In the genomic region with DNA sequence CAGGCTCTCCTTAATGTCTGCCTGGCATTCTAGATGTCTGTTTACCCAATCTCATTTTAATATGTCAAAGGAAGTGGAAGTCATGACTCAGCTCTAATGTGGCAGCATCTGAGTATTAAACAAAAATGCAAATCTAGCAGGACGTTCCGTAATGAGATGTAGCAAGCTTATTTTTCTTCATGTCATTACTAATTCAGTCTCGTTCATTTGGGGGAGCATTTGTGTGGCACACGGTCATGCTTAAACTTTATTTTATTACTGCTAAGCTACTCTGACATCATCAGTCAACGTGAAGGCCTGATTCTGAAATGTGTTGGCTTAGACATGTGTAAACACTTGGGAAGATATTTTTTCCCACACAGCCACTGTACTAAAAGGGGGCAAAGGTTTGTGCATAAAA, we compare ENCODE assay signal across 20 cellular contexts.
DNase-seq lines count a peak whose midpoint lies in the region; ATAC-seq and TF ChIP-seq lines count a peak whose summit lies in the region.
"Had no signal": no experiment of that assay in that cellular context is flagged by ENCODE, and none has a peak within 500 bp of the region (broad histone marks: within the 10 kb centered on the region; RNA-seq: fewer than 3 reads in every experiment).

No MANE protein-coding gene starts in this region.

- H3K27ac Mint-ChIP-seq in activated T-helper 2 cell treated with anti-CD3 and anti-CD28 coated beads, Interferon-gamma antibody, Interleukin-2, Interleukin-4, amounts not matched to agents 10 μg/mL and 5 μg/mL and 100 μg/mL, durations not matched to agents 14 hours and 24 hours and 36 hours = no peak overlapping the region
- H3K27ac Mint-ChIP-seq: activated CD4-positive, alpha-beta memory T cell treated with anti-CD3 and anti-CD28 coated beads for 36 hours; activated T-cell treated with anti-CD3 and anti-CD28 coated beads, Interleukin-2, amount 50 U/mL, for 24 hours had no signal

- H3K36me3 Mint-ChIP-seq in activated T-helper 2 cell treated with anti-CD3 and anti-CD28 coated beads, Interferon-gamma antibody, Interleukin-2, Interleukin-4, amounts not matched to agents 10 μg/mL and 5 μg/mL and 100 μg/mL, durations not matched to agents 14 hours and 24 hours and 36 hours (ENCODE audit: low read depth) = no peaks in the 10 kb centered on the region
- H3K36me3 Mint-ChIP-seq: activated CD4-positive, alpha-beta memory T cell treated with anti-CD3 and anti-CD28 coated beads for 36 hours had no signal

- H3K27me3 ChIP-seq in left lung = no peaks in the 10 kb centered on the region
- H3K27me3 ChIP-seq: gastrocnemius medialis, upper lobe of left lung had no signal

- no peak overlapping the region for H3K27ac ChIP-seq in left lung
- H3K27ac ChIP-seq: C4-2B, gastrocnemius medialis, psoas muscle, upper lobe of left lung had no signal

- TF ChIP-seq CTCF in retinal pigment epithelial cell (conservative IDR thresholded peaks at IDR 0.05; ENCODE audit: low read depth, low read length) (no peak), left lung (IDR thresholded peaks at IDR 0.05) (no peak)

- intact Hi-C loops in activated T-helper 2 cell treated with anti-CD3 and anti-CD28 coated beads, Interferon-gamma antibody, Interleukin-2, Interleukin-4, amounts not matched to agents 10 μg/mL and 5 μg/mL and 100 μg/mL, durations not matched to agents 14 hours and 24 hours and 36 hours (cut with micrococcal nuclease) = no loop called here
- intact Hi-C loops in left lung (cut with DNase I) = no loop called here

- H3K4me1 ChIP-seq in left lung = no peaks in the 10 kb centered on the region
- H3K4me1 ChIP-seq: gastrocnemius medialis, psoas muscle, upper lobe of left lung had no signal

- no peaks in the 10 kb centered on the region for H3K4me1 Mint-ChIP-seq in activated T-helper 2 cell treated with anti-CD3 and anti-CD28 coated beads, Interferon-gamma antibody, Interleukin-2, Interleukin-4, amounts not matched to agents 10 μg/mL and 5 μg/mL and 100 μg/mL, durations not matched to agents 14 hours and 24 hours and 36 hours (ENCODE audit: low read depth)
- H3K4me1 Mint-ChIP-seq: central memory CD8-positive, alpha-beta T cell had no signal

- no peaks in the 10 kb centered on the region for H3K27me3 Mint-ChIP-seq in activated T-helper 2 cell treated with anti-CD3 and anti-CD28 coated beads, Interferon-gamma antibody, Interleukin-2, Interleukin-4, amounts not matched to agents 10 μg/mL and 5 μg/mL and 100 μg/mL, durations not matched to agents 14 hours and 24 hours and 36 hours (ENCODE audit: low read depth)
- H3K27me3 Mint-ChIP-seq: activated T-cell treated with anti-CD3 and anti-CD28 coated beads, Interleukin-2, amount 50 U/mL, for 24 hours; central memory CD8-positive, alpha-beta T cell had no signal

- no peak overlapping the region for H3K4me3 Mint-ChIP-seq in activated T-helper 2 cell treated with anti-CD3 and anti-CD28 coated beads, Interferon-gamma antibody, Interleukin-2, Interleukin-4, amounts not matched to agents 10 μg/mL and 5 μg/mL and 100 μg/mL, durations not matched to agents 14 hours and 24 hours and 36 hours (ENCODE audit: low read depth)
- H3K4me3 Mint-ChIP-seq: activated CD4-positive, alpha-beta memory T cell treated with anti-CD3 and anti-CD28 coated beads for 36 hours; activated T-cell treated with anti-CD3 and anti-CD28 coated beads, Interleukin-2, amount 50 U/mL, for 24 hours; central memory CD8-positive, alpha-beta T cell had no signal

- H3K36me3 ChIP-seq in left lung = no peaks in the 10 kb centered on the region
- H3K36me3 ChIP-seq: gastrocnemius medialis, upper lobe of left lung had no signal

- DNase-seq in NCI-H146 (lab: John Stamatoyannopoulos, UW) (peak; percentile 42), NCI-H146 treated with DMSO at 0.1 percent for 48 hours (lab: John Stamatoyannopoulos, UW; ENCODE audit: unreplicated experiment) (no peak), NOMO-1 (lab: John Stamatoyannopoulos, UW; ENCODE audit: unreplicated experiment in 2 of 2) (peak; percentile 43 to 71), dermis blood vessel endothelial cell (peak; percentile 27), retinal pigment epithelial cell (ENCODE audit: low read depth) (peak; percentile 55), left lung (no peak), SW480 (ENCODE audit: low spot score) (no peak)
- DNase-seq in activated T-helper 2 cell treated with anti-CD3 and anti-CD28 coated beads, Interferon-gamma antibody, Interleukin-2, Interleukin-4, amounts not matched to agents 10 μg/mL and 5 μg/mL and 100 μg/mL, durations not matched to agents 14 hours and 24 hours and 36 hours (ENCODE audit: low spot score) = no peak
- DNase-seq: 8988T; activated CD4-positive, alpha-beta memory T cell treated with anti-CD3 and anti-CD28 coated beads for 36 hours; activated T-cell treated with anti-CD3 and anti-CD28 coated beads, Interleukin-2, amount 50 U/mL, for 24 hours; DND-41; gastrocnemius medialis; NCI-H1092 treated with DMSO at 0.1 percent for 48 hours; psoas muscle; SK-N-SH; stimulated activated naive CD8-positive, alpha-beta T cell treated with anti-CD3 and anti-CD28 coated beads, Interleukin-15, Interleukin-2, amounts not matched to agents 100 U/mL and 50 U/mL, for 24 hours; upper lobe of left lung had no signal

- H3K9me3 Mint-ChIP-seq in activated T-helper 2 cell treated with anti-CD3 and anti-CD28 coated beads, Interferon-gamma antibody, Interleukin-2, Interleukin-4, amounts not matched to agents 10 μg/mL and 5 μg/mL and 100 μg/mL, durations not matched to agents 14 hours and 24 hours and 36 hours = no peaks in the 10 kb centered on the region
- H3K9me3 Mint-ChIP-seq: activated CD4-positive, alpha-beta memory T cell treated with anti-CD3 and anti-CD28 coated beads for 36 hours; activated T-cell treated with anti-CD3 and anti-CD28 coated beads, Interleukin-2, amount 50 U/mL, for 24 hours; central memory CD8-positive, alpha-beta T cell had no signal

- no peak overlapping the region for H3K4me3 ChIP-seq in retinal pigment epithelial cell (ENCODE audit: low read length)
- H3K4me3 ChIP-seq in left lung = no peak overlapping the region
- H3K4me3 ChIP-seq: gastrocnemius medialis, psoas muscle, upper lobe of left lung had no signal

- ATAC-seq in left lung = no peak
- ATAC-seq: gastrocnemius medialis; psoas muscle; stimulated activated naive CD8-positive, alpha-beta T cell treated with anti-CD3 and anti-CD28 coated beads, Interleukin-15, Interleukin-2, amounts not matched to agents 100 U/mL and 50 U/mL, for 24 hours had no signal

- H3K9me3 ChIP-seq in left lung = no peaks in the 10 kb centered on the region
- H3K9me3 ChIP-seq: gastrocnemius medialis, psoas muscle, SK-N-SH, upper lobe of left lung had no signal

Comparison
In these comparisons a context has a peak if more than half of its experiments do, and no peak if none do; other contexts are left out.
1. DNase-seq: peak in NCI-H146 (single experiment), NOMO-1 (2 of 2), dermis blood vessel endothelial cell (single experiment) and retinal pigment epithelial cell (single experiment); none in NCI-H146 treated with DMSO at 0.1 percent for 48 hours (single experiment), activated T-helper 2 cell treated with anti-CD3 and anti-CD28 coated beads, Interferon-gamma antibody, Interleukin-2, Interleukin-4, amounts not matched to agents 10 μg/mL and 5 μg/mL and 100 μg/mL, durations not matched to agents 14 hours and 24 hours and 36 hours (single experiment), left lung (0 of 2) and SW480 (single experiment).